1 cellular context compared by ENCODE assay signal in the genomic region with DNA sequence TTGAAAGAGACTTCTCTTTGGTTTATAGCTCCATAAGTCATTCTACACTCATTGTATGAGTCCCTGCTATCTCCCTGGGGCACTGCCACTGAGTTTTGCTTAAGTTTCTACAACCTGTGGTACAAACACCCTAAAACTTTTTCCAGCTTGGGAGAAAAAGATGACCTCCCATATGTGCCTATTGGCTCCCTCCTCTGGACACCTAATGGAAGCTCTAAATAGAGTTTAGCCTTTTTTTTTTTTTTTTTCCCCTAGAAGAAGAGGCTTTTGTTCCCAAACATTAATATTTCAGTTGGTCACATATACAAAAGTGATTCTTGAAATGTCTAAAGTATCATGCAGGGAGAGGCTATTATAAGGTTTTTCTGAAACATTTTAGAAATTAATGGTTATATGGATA.
TF ChIP-seq lines count a peak whose summit lies in the region.

No MANE protein-coding gene starts in this region.

TF ChIP-seq in HCT116, 20 proteins besides CTCF, POLR2A, EP300 and RAD21 (continued from another document):
- TF ChIP-seq, protein P1, sequence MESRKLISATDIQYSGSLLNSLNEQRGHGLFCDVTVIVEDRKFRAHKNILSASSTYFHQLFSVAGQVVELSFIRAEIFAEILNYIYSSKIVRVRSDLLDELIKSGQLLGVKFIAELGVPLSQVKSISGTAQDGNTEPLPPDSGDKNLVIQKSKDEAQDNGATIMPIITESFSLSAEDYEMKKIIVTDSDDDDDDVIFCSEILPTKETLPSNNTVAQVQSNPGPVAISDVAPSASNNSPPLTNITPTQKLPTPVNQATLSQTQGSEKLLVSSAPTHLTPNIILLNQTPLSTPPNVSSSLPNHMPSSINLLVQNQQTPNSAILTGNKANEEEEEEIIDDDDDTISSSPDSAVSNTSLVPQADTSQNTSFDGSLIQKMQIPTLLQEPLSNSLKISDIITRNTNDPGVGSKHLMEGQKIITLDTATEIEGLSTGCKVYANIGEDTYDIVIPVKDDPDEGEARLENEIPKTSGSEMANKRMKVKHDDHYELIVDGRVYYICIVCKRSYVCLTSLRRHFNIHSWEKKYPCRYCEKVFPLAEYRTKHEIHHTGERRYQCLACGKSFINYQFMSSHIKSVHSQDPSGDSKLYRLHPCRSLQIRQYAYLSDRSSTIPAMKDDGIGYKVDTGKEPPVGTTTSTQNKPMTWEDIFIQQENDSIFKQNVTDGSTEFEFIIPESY (IDR thresholded peaks at IDR 0.05; ENCODE audit: extremely low read depth, insufficient replicate concordance, low read length), result no peak
- no peak for TF ChIP-seq TCF7L2 (IDR thresholded peaks at IDR 0.05; ENCODE audit: borderline replicate concordance, extremely low read depth, insufficient read depth, insufficient read length)
